8 cellular contexts compared by ENCODE assay signal in the genomic region with DNA sequence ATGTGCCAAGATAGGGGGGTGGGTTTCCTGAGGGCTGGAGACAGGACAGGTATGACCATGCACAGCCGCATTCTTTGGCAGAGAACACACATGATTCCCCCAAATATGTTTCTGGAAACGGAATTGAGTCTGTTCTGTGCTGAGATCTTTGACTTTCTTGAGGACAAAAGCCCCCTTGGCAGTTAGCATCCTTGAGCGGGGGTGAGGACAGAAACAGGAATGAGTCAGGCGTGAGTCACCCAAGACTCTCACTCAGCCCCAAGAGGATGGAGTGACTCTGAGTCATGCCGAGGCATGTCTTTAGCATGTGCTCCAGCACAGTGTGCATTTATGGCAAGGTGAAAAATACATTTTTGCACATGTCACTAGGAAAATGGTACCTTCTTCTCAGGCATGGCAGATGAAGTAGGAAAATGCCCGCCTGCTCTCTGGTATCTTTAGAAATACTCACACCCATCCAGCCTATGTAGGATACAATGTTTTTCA. TPM values are rescaled to one million over a fixed set of nuclear protein-coding genes. Genes with fewer than 3 reads are reported as not detected.
DNase-seq lines count a peak whose midpoint lies in the region; ATAC-seq and TF ChIP-seq lines count a peak whose summit lies in the region.

No MANE protein-coding gene starts in this region.

- peaks cover 0 to 38% of the 10 kb centered on the region in 2 donors for H3K4me1 ChIP-seq in right atrium auricular region

- POLR2A ChIA-PET in RWPE1 (lab: Yijun Ruan, JAX; ENCODE audit: low non-redundant PET) = no interaction called here

- TF ChIP-seq POLR2A in GM18526 (IDR thresholded peaks at IDR 0.05; ENCODE audit: extremely low read depth, insufficient read length) = peak; percentile 35

- no peaks in the 10 kb centered on the region for H3K9me3 ChIP-seq in right atrium auricular region

- peak overlapping the region; percentile 89 for H3K27ac Mint-ChIP-seq in activated naive CD4-positive, alpha-beta T cell treated with anti-CD3 and anti-CD28 coated beads, Interleukin-2, amount 10 ng/mL, durations not matched to agents 7 days and 5 days
- no peak overlapping the region for H3K27ac Mint-ChIP-seq in endothelial cell (ENCODE audit: unreplicated experiment)

- peaks cover 97% of the 10 kb centered on the region for H3K4me1 Mint-ChIP-seq in activated naive CD4-positive, alpha-beta T cell treated with anti-CD3 and anti-CD28 coated beads, Interleukin-2, amount 10 ng/mL, durations not matched to agents 7 days and 5 days
- peaks cover 34% of the 10 kb centered on the region for H3K4me1 Mint-ChIP-seq in endothelial cell (ENCODE audit: unreplicated experiment)

- ATAC-seq in HG02973 (IDR thresholded peaks at IDR 0.05; ENCODE audit: unreplicated experiment) = peak; percentile 70

- no peaks in the 10 kb centered on the region for H3K27me3 ChIP-seq in right atrium auricular region

- no peaks in the 10 kb centered on the region for H3K27me3 Mint-ChIP-seq in activated naive CD4-positive, alpha-beta T cell treated with anti-CD3 and anti-CD28 coated beads, Interleukin-2, amount 10 ng/mL, durations not matched to agents 7 days and 5 days
- H3K27me3 Mint-ChIP-seq in endothelial cell (ENCODE audit: unreplicated experiment) = no peaks in the 10 kb centered on the region

- peaks cover 94% of the 10 kb centered on the region for H3K36me3 Mint-ChIP-seq in activated naive CD4-positive, alpha-beta T cell treated with anti-CD3 and anti-CD28 coated beads, Interleukin-2, amount 10 ng/mL, durations not matched to agents 7 days and 5 days
- no peaks in the 10 kb centered on the region for H3K36me3 Mint-ChIP-seq in endothelial cell (ENCODE audit: low read depth, unreplicated experiment)

- peak overlapping the region; percentile 67 for H3K27ac ChIP-seq in RWPE1
- peak overlapping the region; percentile 14 to 41 for H3K27ac ChIP-seq in right atrium auricular region

- CTCF ChIA-PET in RWPE1 (lab: Yijun Ruan, JAX) = interaction anchor here (0.7 kb wide), 1 partner anchor 24 kb away, joined by 3 read pairs; no protein-coding TSS in a partner anchor
- CTCF ChIA-PET in activated naive CD4-positive, alpha-beta T cell treated with anti-CD3 and anti-CD28 coated beads, Interleukin-2, amount 10 ng/mL, durations not matched to agents 7 days and 5 days (lab: Charles Lee) = interaction anchor here (0.7 to 3.6 kb wide), 8 partner anchors 9 to 540 kb away, joined by 3 to 18 read pairs (median 4); no protein-coding TSS in a partner anchor

- no peaks in the 10 kb centered on the region for H3K36me3 ChIP-seq in right atrium auricular region

- H3K4me3 ChIP-seq in right atrium auricular region = no peak overlapping the region

- no peaks in the 10 kb centered on the region for H3K9me3 Mint-ChIP-seq in activated naive CD4-positive, alpha-beta T cell treated with anti-CD3 and anti-CD28 coated beads, Interleukin-2, amount 10 ng/mL, durations not matched to agents 7 days and 5 days
- H3K9me3 Mint-ChIP-seq in endothelial cell (ENCODE audit: unreplicated experiment) = no peaks in the 10 kb centered on the region

- H3K4me3 Mint-ChIP-seq in activated naive CD4-positive, alpha-beta T cell treated with anti-CD3 and anti-CD28 coated beads, Interleukin-2, amount 10 ng/mL, durations not matched to agents 7 days and 5 days = peak overlapping the region; percentile 71
- H3K4me3 Mint-ChIP-seq in endothelial cell (ENCODE audit: unreplicated experiment) = no peak overlapping the region

- DNase-seq in RWPE1 (ENCODE audit: low spot score) (peak; percentile 97), right atrium auricular region (ENCODE audit: low spot score) (peak; percentile 81), endothelial cell (ENCODE audit: low spot score) (no peak), NCI-H510A (lab: John Stamatoyannopoulos, UW) (no peak)
- DNase-seq in activated naive CD4-positive, alpha-beta T cell treated with anti-CD3 and anti-CD28 coated beads, Interleukin-2, amount 10 ng/mL, durations not matched to agents 7 days and 5 days = peak; percentile 80
- DNase-seq in stimulated activated CD4-positive, alpha-beta T cell treated with anti-CD3 and anti-CD28 coated beads, Interleukin-15, amount 100 ng/mL, for 24 hours = peak; percentile 93

- no peak for TF ChIP-seq CTCF in RWPE1 (conservative IDR thresholded peaks at IDR 0.05; ENCODE audit: low read depth)
- no peak for TF ChIP-seq CTCF in right atrium auricular region (IDR thresholded peaks at IDR 0.05)
- no peak for TF ChIP-seq CTCF in endothelial cell (IDR thresholded peaks at IDR 0.05; ENCODE audit: unreplicated experiment)

RNA-seq across cellular contexts. Expression of a gene that starts 52.1 kb away (rescaled TPM):
- total RNA-seq in right atrium auricular region (100 to 1,000 TPM; 250 to 251 TPM), endothelial cell (ENCODE audit: unreplicated experiment) (250 TPM)

Comparison
In these comparisons a context has a peak if more than half of its experiments do, and no peak if none do; other contexts are left out.
1. DNase-seq: peak in RWPE1 (single experiment), activated naive CD4-positive, alpha-beta T cell treated with anti-CD3 and anti-CD28 coated beads, Interleukin-2, amount 10 ng/mL, durations not matched to agents 7 days and 5 days (single experiment), right atrium auricular region (single experiment) and stimulated activated CD4-positive, alpha-beta T cell treated with anti-CD3 and anti-CD28 coated beads, Interleukin-15, amount 100 ng/mL, for 24 hours (single experiment); none in endothelial cell (single experiment) and NCI-H510A (single experiment).